Comparison of ENCODE assay signal across 12 cellular contexts in genomic region chr1:94068096-94068830, GRCh38. TPM values are rescaled to one million over a fixed set of nuclear protein-coding genes. Genes with fewer than 3 reads are reported as not detected.
DNase-seq lines count a peak whose midpoint lies in the region; ATAC-seq and TF ChIP-seq lines count a peak whose summit lies in the region.
"Had no signal": no experiment of that assay in that cellular context is flagged by ENCODE, and none has a peak within 500 bp of the region (broad histone marks: within the 10 kb centered on the region; RNA-seq: fewer than 3 reads in every experiment).

No MANE protein-coding gene starts in this region.

- H3K4me3 ChIP-seq in DND-41 (ENCODE audit: low read depth in 1 of 2, low read length in 2 of 2) (no peak overlapping the region), Panc1 (ENCODE audit: low read depth in 2 of 2, low read length in 2 of 2) (no peak overlapping the region), fibroblast of lung (replicated peaks in 1 of 4; ENCODE audit: control extremely low read depth in 1 of 4, insufficient read depth in 1 of 4, low read depth in 3 of 4, low read length in 4 of 4) (no peak overlapping the region), rectal smooth muscle tissue (ENCODE audit: low read length) (no peak overlapping the region)

- H3K4me1 ChIP-seq in DND-41 (ENCODE audit: insufficient read depth, low read length) (peaks cover 35% of the 10 kb centered on the region), Panc1 (ENCODE audit: control insufficient read depth, insufficient read depth, low read length) (peaks cover 53% of the 10 kb centered on the region), fibroblast of lung (ENCODE audit: control insufficient read depth, extremely low read depth, insufficient read depth, low read length) (peaks cover 7% of the 10 kb centered on the region), rectal smooth muscle tissue (ENCODE audit: control insufficient read depth, insufficient read depth, low read length) (peaks cover 36% of the 10 kb centered on the region), H9 (ENCODE audit: insufficient read depth, low read length) (no peaks in the 10 kb centered on the region)

- no peak overlapping the region for H3K23ac ChIP-seq in H9 (ENCODE audit: insufficient read length, low read depth, low read length)

- no peaks in the 10 kb centered on the region for H3K36me3 Mint-ChIP-seq in activated CD4-positive, alpha-beta memory T cell treated with anti-CD3 and anti-CD28 coated beads for 36 hours
- H3K36me3 Mint-ChIP-seq in H9 (ENCODE audit: insufficient read depth in 1 of 3, low read depth in 3 of 3) = no peaks in the 10 kb centered on the region

- H2AK5ac ChIP-seq in H9 (ENCODE audit: insufficient read length, low read length) = no peak overlapping the region

- TF ChIP-seq CTCF in DND-41 (IDR thresholded peaks at IDR 0.05; ENCODE audit: borderline replicate concordance, extremely low read depth, low read length, poor library complexity, severe bottlenecking) (no peak), Panc1 (IDR thresholded peaks at IDR 0.05) (no peak), fibroblast of lung (conservative IDR thresholded peaks at IDR 0.05 in 1 of 2, IDR thresholded peaks at IDR 0.05 in 1 of 2; ENCODE audit: low read depth in 1 of 2, low read length in 2 of 2) (no peak), H9 (conservative IDR thresholded peaks at IDR 0.05) (no peak)

- no peak overlapping the region for H3K4ac ChIP-seq in H9 (ENCODE audit: low read depth, low read length)

- no peak overlapping the region for H2BK5ac ChIP-seq in H9 (ENCODE audit: insufficient read length, low read length)

- peak overlapping the region; percentile 40; the same call in 1 of the 2 replicates for H3K27ac ChIP-seq in DND-41 (ENCODE audit: low read length)
- peak overlapping the region; percentile 99 for H3K27ac ChIP-seq in Panc1 (ENCODE audit: low read length)
- H3K27ac ChIP-seq in fibroblast of lung (ENCODE audit: insufficient read depth, low read length) = peak overlapping the region; percentile 7
- H3K27ac ChIP-seq in rectal smooth muscle tissue (ENCODE audit: low read depth, low read length) = peak overlapping the region; percentile 79
- no peak overlapping the region for H3K27ac ChIP-seq in H9 (ENCODE audit: insufficient read length, low read depth, low read length)

- no peaks in the 10 kb centered on the region for H3K4me1 Mint-ChIP-seq in activated CD4-positive, alpha-beta memory T cell treated with anti-CD3 and anti-CD28 coated beads for 36 hours (ENCODE audit: low read depth)
- H3K4me1 Mint-ChIP-seq in H9 = peaks cover 10 to 11% of the 10 kb centered on the region in 2 experiments

- H3K27me3 ChIP-seq in DND-41 (ENCODE audit: insufficient read depth, low read length, poor library complexity) = no peaks in the 10 kb centered on the region
- H3K27me3 ChIP-seq in Panc1 (ENCODE audit: control insufficient read depth, insufficient read depth, low read length) = no peaks in the 10 kb centered on the region
- H3K27me3 ChIP-seq in fibroblast of lung (ENCODE audit: control insufficient read depth, insufficient read depth, low read length) = no peaks in the 10 kb centered on the region
- no peaks in the 10 kb centered on the region for H3K27me3 ChIP-seq in rectal smooth muscle tissue (ENCODE audit: control insufficient read depth, insufficient read depth, low read length)
- peaks cover 49% of the 10 kb centered on the region; the same call in 1 of the 2 replicates for H3K27me3 ChIP-seq in H9 (ENCODE audit: insufficient read depth, low read length)

- H3K9ac ChIP-seq in DND-41 (ENCODE audit: low read depth, low read length) = no peak overlapping the region
- H3K9ac ChIP-seq in fibroblast of lung (ENCODE audit: insufficient read depth, low read length) = no peak overlapping the region
- H3K9ac ChIP-seq in rectal smooth muscle tissue (ENCODE audit: low read length) = no peak overlapping the region
- no peak overlapping the region for H3K9ac ChIP-seq in H9 (ENCODE audit: extremely low read depth, insufficient read length, low read length)

- BruUV-seq in Panc1 (replicated peaks; lab: Mats Ljungman, UMichigan) = no TSS peak

- no peak overlapping the region for H3K4me3 Mint-ChIP-seq in activated CD4-positive, alpha-beta memory T cell treated with anti-CD3 and anti-CD28 coated beads for 36 hours
- no peak overlapping the region for H3K4me3 Mint-ChIP-seq in H9
- H3K4me3 Mint-ChIP-seq: activated CD8-positive, alpha-beta T cell treated with anti-CD3 and anti-CD28 coated beads, Interleukin-2, amount 10 ng/mL, durations not matched to agents 7 days and 5 days had no signal

- H3K79me2 ChIP-seq in DND-41 (ENCODE audit: insufficient read depth, low read length) (no peaks in the 10 kb centered on the region), fibroblast of lung (ENCODE audit: control insufficient read depth, insufficient read depth, low read length) (no peaks in the 10 kb centered on the region), H9 (ENCODE audit: insufficient read depth, low read length) (no peaks in the 10 kb centered on the region)

- peaks cover 5% of the 10 kb centered on the region for H3K27me3 Mint-ChIP-seq in activated CD4-positive, alpha-beta memory T cell treated with anti-CD3 and anti-CD28 coated beads for 36 hours
- peaks cover 100% of the 10 kb centered on the region for H3K27me3 Mint-ChIP-seq in H9 (ENCODE audit: low read depth)

- WGBS in H9 (ENCODE audit: extremely low coverage, insufficient read length, low lambda C conversion rate) = no CpG with 5 or more reads among the region's 5 CpGs

- no peak overlapping the region for H3K56ac ChIP-seq in H9 (ENCODE audit: insufficient read length, low read depth, low read length)

- H3K9me3 ChIP-seq in DND-41 (ENCODE audit: insufficient read depth, low read length, severe bottlenecking) (no peaks in the 10 kb centered on the region), Panc1 (ENCODE audit: control insufficient read depth, insufficient read depth, low read depth, low read length) (no peaks in the 10 kb centered on the region), fibroblast of lung (ENCODE audit: control insufficient read depth, insufficient read depth, low read depth, low read length) (no peaks in the 10 kb centered on the region), H9 (ENCODE audit: control insufficient read depth, low read depth, low read length) (no peaks in the 10 kb centered on the region)

- H3T11ph ChIP-seq in H9 (ENCODE audit: low read length) = no peak overlapping the region

- DNase-seq in DND-41 = no peak
- peak; percentile 85 for DNase-seq in Panc1 (ENCODE audit: low read depth, low spot score)
- DNase-seq in fibroblast of lung (ENCODE audit: low read depth in 2 of 2) = peak in 1 of 2 donors; percentile 86
- DNase-seq in stimulated activated CD4-positive, alpha-beta T cell treated with anti-CD3 and anti-CD28 coated beads, Interleukin-1b, Interleukin-23, amount 100 ng/mL, for 48 hours = no peak
- no peak for DNase-seq in activated CD4-positive, alpha-beta memory T cell treated with anti-CD3 and anti-CD28 coated beads for 36 hours
- no peak for DNase-seq in H9
- DNase-seq in anterior cingulate cortex (lab: John Stamatoyannopoulos, UW) = no peak
- DNase-seq: activated CD8-positive, alpha-beta T cell treated with anti-CD3 and anti-CD28 coated beads, Interleukin-2, amount 10 ng/mL, durations not matched to agents 7 days and 5 days; GF-D8; left cardiac atrium; NK-92 treated with Interleukin-12 subunit alpha and Interleukin-12 subunit beta, amount 100 ng/mL, for 24 hours had no signal

- no peak overlapping the region for H2BK15ac ChIP-seq in H9 (ENCODE audit: low read depth, low read length)

- ATAC-seq in DND-41 (ENCODE audit: insufficient read depth, low read depth) (no peak), Panc1 (peak; percentile 67)
- ATAC-seq: activated CD8-positive, alpha-beta T cell treated with anti-CD3 and anti-CD28 coated beads, Interleukin-2, amount 10 ng/mL, durations not matched to agents 7 days and 5 days had no signal

- H3K27ac Mint-ChIP-seq in activated CD4-positive, alpha-beta memory T cell treated with anti-CD3 and anti-CD28 coated beads for 36 hours = no peak overlapping the region
- H3K27ac Mint-ChIP-seq in H9 = no peak overlapping the region; a peak in 1 of 7 replicates
- H3K27ac Mint-ChIP-seq: activated CD8-positive, alpha-beta T cell treated with anti-CD3 and anti-CD28 coated beads, Interleukin-2, amount 10 ng/mL, durations not matched to agents 7 days and 5 days had no signal

- no peaks in the 10 kb centered on the region for H3K9me3 Mint-ChIP-seq in activated CD4-positive, alpha-beta memory T cell treated with anti-CD3 and anti-CD28 coated beads for 36 hours
- peaks cover 0 to 3% of the 10 kb centered on the region in 2 experiments; a peak in 1 of 5 replicates for H3K9me3 Mint-ChIP-seq in H9

- no peaks in the 10 kb centered on the region for H3K79me1 ChIP-seq in H9 (ENCODE audit: insufficient read depth, low read depth, low read length, poor library complexity, severe bottlenecking)

- intact Hi-C loops in Panc1 (cut with micrococcal nuclease; ENCODE audit: unreplicated experiment) = no loop called here
- intact Hi-C loops in activated CD4-positive, alpha-beta memory T cell treated with anti-CD3 and anti-CD28 coated beads for 36 hours (cut with micrococcal nuclease) = no loop called here

- H3K36me3 ChIP-seq in DND-41 (ENCODE audit: insufficient read depth, low read length) = no peaks in the 10 kb centered on the region
- H3K36me3 ChIP-seq in Panc1 (ENCODE audit: control insufficient read depth, insufficient read depth, low read length) = no peaks in the 10 kb centered on the region
- no peaks in the 10 kb centered on the region for H3K36me3 ChIP-seq in fibroblast of lung (ENCODE audit: control insufficient read depth, insufficient read depth, low read length)
- no peaks in the 10 kb centered on the region for H3K36me3 ChIP-seq in rectal smooth muscle tissue (ENCODE audit: control insufficient read depth, insufficient read depth, low read length)

- no peak overlapping the region for H4K91ac ChIP-seq in H9 (ENCODE audit: insufficient read length, low read depth, low read length)

- CTCF ChIA-PET in Panc1 (lab: Charles Lee) = interaction anchor here (0.5 to 0.7 kb wide), 2 partner anchors 23 to 267 kb away, joined by 3 to 6 read pairs; no protein-coding TSS in a partner anchor
- CTCF ChIA-PET in activated CD4-positive, alpha-beta memory T cell treated with anti-CD3 and anti-CD28 coated beads for 36 hours (lab: Charles Lee) = interaction anchor here (0.8 to 1.2 kb wide), 2 partner anchors 9 to 28 kb away, joined by 3 to 4 read pairs; no protein-coding TSS in a partner anchor

- no peak overlapping the region for H2BK120ac ChIP-seq in H9 (ENCODE audit: low read depth, low read length, poor library complexity, severe bottlenecking)

- no peak overlapping the region for H2BK20ac ChIP-seq in H9 (ENCODE audit: low read depth, low read length, poor library complexity, severe bottlenecking)

- in situ Hi-C loops in Panc1 (cut with HindIII; ENCODE audit: low pct_unique_long_range_greater_than_20kb, low sequenced_read_pairs) = no loop called here

- no peaks in the 10 kb centered on the region for H3K23me2 ChIP-seq in H9 (ENCODE audit: insufficient read length, low read depth, low read length, poor library complexity, severe bottlenecking)

- H4K20me1 ChIP-seq in DND-41 (ENCODE audit: insufficient read depth, low read length) = no peaks in the 10 kb centered on the region
- no peaks in the 10 kb centered on the region for H4K20me1 ChIP-seq in fibroblast of lung (ENCODE audit: control insufficient read depth, extremely low read depth, insufficient read depth, low read length)
- no peaks in the 10 kb centered on the region for H4K20me1 ChIP-seq in H9 (ENCODE audit: control insufficient read depth, insufficient read depth, insufficient read length)

- H2AFZ ChIP-seq in DND-41 (ENCODE audit: low read depth, low read length) (no peak overlapping the region), fibroblast of lung (ENCODE audit: low read length) (no peak overlapping the region), H9 (ENCODE audit: low read length) (no peak overlapping the region)

- POLR2A ChIA-PET in Panc1 (lab: Charles Lee) = interaction anchor here (0.6 to 0.8 kb wide), 2 partner anchors 10 to 266 kb away, joined by 3 to 4 read pairs; no protein-coding TSS in a partner anchor
- POLR2A ChIA-PET in activated CD4-positive, alpha-beta memory T cell treated with anti-CD3 and anti-CD28 coated beads for 36 hours (lab: Charles Lee) = interaction anchor here (1.0 kb wide), 1 partner anchor 29 kb away, joined by 3 read pairs; no protein-coding TSS in a partner anchor

- no peak overlapping the region for H4K5ac ChIP-seq in H9 (ENCODE audit: insufficient read length, low read depth, low read length)

- H2BK12ac ChIP-seq in H9 (ENCODE audit: insufficient read length, low read depth, low read length) = no peak overlapping the region

- no peak overlapping the region for H4K8ac ChIP-seq in H9 (replicated peaks; ENCODE audit: insufficient read length, low read depth, low read length)

- H3K4me2 ChIP-seq in DND-41 (ENCODE audit: insufficient read depth, low read length) (no peak overlapping the region), fibroblast of lung (ENCODE audit: extremely low read depth, insufficient read depth, low read length) (peak overlapping the region; percentile 25), H9 (ENCODE audit: insufficient read depth, insufficient read length, low read length) (no peak overlapping the region)

- H3K18ac ChIP-seq in H9 (ENCODE audit: insufficient read length, low read depth, low read length) = no peak overlapping the region

- H3K14ac ChIP-seq in H9 (ENCODE audit: insufficient read depth, low read length) = no peak overlapping the region

RNA-seq across cellular contexts. Expression of gene ABCA4, which starts 52.7 kb away (rescaled TPM):
- total RNA-seq in Panc1 (2021; ENCODE audit: unreplicated experiment) = 1.5 TPM
- 3.2 TPM for polyA plus RNA-seq in Panc1 (2012; ENCODE audit: insufficient read length)
- total RNA-seq in fibroblast of lung = 0.26 and 0.33 TPM in 2 replicates
- polyA plus RNA-seq in fibroblast of lung = 0.02 and 0.07 TPM in 2 replicates
- polyA plus RNA-seq in fibroblast of lung (2012) = 0.01 and 0.22 TPM in 2 replicates
- polyA minus RNA-seq in fibroblast of lung (ENCODE audit: low replicate concordance) = 0.59 TPM in 1 of 2 replicates, not detected in the other
- not detected for total RNA-seq in activated CD4-positive, alpha-beta memory T cell treated with anti-CD3 and anti-CD28 coated beads for 36 hours
- total RNA-seq in H9 (2021) = not detected in 2 replicates
- total RNA-seq: activated CD8-positive, alpha-beta T cell treated with anti-CD3 and anti-CD28 coated beads, Interleukin-2, amount 10 ng/mL, durations not matched to agents 7 days and 5 days had no signal
